Comparison of ENCODE assay signal across 8 cellular contexts in the genomic region with DNA sequence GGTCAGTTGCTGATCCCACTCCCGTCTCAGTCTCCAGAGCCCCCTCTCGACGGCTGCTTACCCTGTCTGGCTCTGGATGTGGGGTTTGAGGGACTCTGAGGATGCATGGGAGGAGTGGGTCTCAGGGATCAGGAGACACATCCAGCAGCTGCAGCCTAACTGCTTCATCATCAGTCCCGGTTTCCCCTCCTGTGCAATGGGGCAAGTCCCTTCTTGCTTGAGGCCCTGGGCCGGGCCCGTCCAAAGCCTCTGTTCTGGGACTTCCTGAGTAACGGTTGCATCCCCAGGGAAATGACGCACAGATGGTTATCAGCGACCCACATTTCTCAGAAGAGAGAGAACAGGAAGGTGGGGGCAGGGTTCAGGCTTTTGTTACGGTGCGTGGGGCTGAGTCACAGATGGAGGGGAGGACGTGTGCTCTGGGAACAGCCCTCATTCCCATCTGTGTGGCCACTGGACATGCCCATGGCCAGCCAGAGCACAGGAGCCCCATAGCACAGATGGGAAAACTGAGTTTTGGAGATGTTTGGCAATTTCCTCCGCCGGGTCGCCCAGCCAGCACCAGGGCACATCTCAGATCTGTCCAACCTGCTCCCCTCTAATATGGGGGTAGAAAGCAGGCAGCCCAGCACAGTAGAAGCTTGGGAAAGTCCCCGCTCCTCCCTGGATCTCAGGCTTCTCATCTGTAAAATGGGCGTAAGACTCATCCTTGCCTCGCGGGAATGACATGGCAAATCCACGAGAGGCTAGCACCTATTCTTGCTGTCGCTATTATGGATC. TPM values are rescaled to one million over a fixed set of nuclear protein-coding genes. Genes with fewer than 3 reads are reported as not detected.
DNase-seq lines count a peak whose midpoint lies in the region; ATAC-seq and TF ChIP-seq lines count a peak whose summit lies in the region.

No MANE protein-coding gene starts in this region.

- H3K9me3 Mint-ChIP-seq in activated CD4-positive, alpha-beta memory T cell treated with anti-CD3 and anti-CD28 coated beads for 36 hours = peaks cover 5% of the 10 kb centered on the region
- peaks cover 0 to 2% of the 10 kb centered on the region in 2 donors for H3K9me3 Mint-ChIP-seq in effector memory CD8-positive, alpha-beta T cell

- H3K23ac ChIP-seq in neuronal stem cell (ENCODE audit: low read depth, low read length, poor library complexity) = no peak overlapping the region

- H2AFZ ChIP-seq in neuronal stem cell (ENCODE audit: low read length) = no peak overlapping the region

- DNase-seq in AG20443 (ENCODE audit: low spot score) (peak; percentile 95), MV-4-11 (lab: John Stamatoyannopoulos, UW) (peak; percentile 95), neuronal stem cell (ENCODE audit: low spot score) (no peak), upper lobe of left lung (peak in 1 of 2 donors; percentile 90), NCI-H510A treated with DMSO at 0.1 percent for 48 hours (lab: John Stamatoyannopoulos, UW) (no peak)
- peak; percentile 95 for DNase-seq in activated CD4-positive, alpha-beta memory T cell treated with anti-CD3 and anti-CD28 coated beads for 36 hours
- peak; percentile 53 to 71 (median 70) for DNase-seq in effector memory CD8-positive, alpha-beta T cell

- peaks cover 0 to 2% of the 10 kb centered on the region in 2 donors for H3K4me1 ChIP-seq in neuronal stem cell (ENCODE audit: control insufficient read depth in 2 of 2, insufficient read depth in 1 of 2, low read depth in 1 of 2, low read length in 2 of 2)
- peaks cover 14 to 26% (median 19%) of the 10 kb centered on the region in 4 donors for H3K4me1 ChIP-seq in upper lobe of left lung

- H3K14ac ChIP-seq in neuronal stem cell (ENCODE audit: low read length) = no peak overlapping the region

- peak overlapping the region; percentile 2 for H3K9ac ChIP-seq in neuronal stem cell (ENCODE audit: low read depth, low read length, poor library complexity)

- H2BK5ac ChIP-seq in neuronal stem cell (ENCODE audit: low read length) = peak overlapping the region; percentile 35

- no CpG with 5 or more reads among the region's 21 CpGs for WGBS in neuronal stem cell (ENCODE audit: extremely low coverage in 2 of 2, insufficient read length in 2 of 2, insufficient replicate concordance in 1 of 2), 2 donors
- WGBS in upper lobe of left lung, 2 donors = 55 to 70% methylated on average over 15 to 21 of the region's 21 CpGs

- no peak overlapping the region for H4K91ac ChIP-seq in neuronal stem cell (ENCODE audit: low read depth, low read length, poor library complexity)

- CTCF ChIA-PET in activated CD4-positive, alpha-beta memory T cell treated with anti-CD3 and anti-CD28 coated beads for 36 hours (lab: Charles Lee) = interaction anchor here (0.9 to 1.3 kb wide), 2 partner anchors 9 to 47 kb away, joined by 3 to 4 read pairs; no protein-coding TSS in a partner anchor

- H3K27me3 Mint-ChIP-seq in activated CD4-positive, alpha-beta memory T cell treated with anti-CD3 and anti-CD28 coated beads for 36 hours = no peaks in the 10 kb centered on the region
- H3K27me3 Mint-ChIP-seq in effector memory CD8-positive, alpha-beta T cell = no peaks in the 10 kb centered on the region

- POLR2A ChIA-PET in activated CD4-positive, alpha-beta memory T cell treated with anti-CD3 and anti-CD28 coated beads for 36 hours (lab: Charles Lee) = no interaction called here

- H3K79me1 ChIP-seq in neuronal stem cell (ENCODE audit: low read depth, low read length) = no peaks in the 10 kb centered on the region

- TF ChIP-seq POLR2A in upper lobe of left lung (IDR thresholded peaks at IDR 0.05) = peak in 2 of 4 donors; percentile 53 to 57

- H2BK15ac ChIP-seq in neuronal stem cell (ENCODE audit: low read length) = no peak overlapping the region

- TF ChIP-seq CTCF in upper lobe of left lung (IDR thresholded peaks at IDR 0.05) = peak in 1 of 6 experiments; percentile 5

- no peak overlapping the region for H4K8ac ChIP-seq in neuronal stem cell (ENCODE audit: low read depth, low read length)

- no peak overlapping the region for H3K4me3 Mint-ChIP-seq in activated CD4-positive, alpha-beta memory T cell treated with anti-CD3 and anti-CD28 coated beads for 36 hours
- H3K4me3 Mint-ChIP-seq in effector memory CD8-positive, alpha-beta T cell = no peak overlapping the region

- H3K4me3 ChIP-seq in neuronal stem cell (ENCODE audit: low read length in 2 of 2) (no peak overlapping the region), upper lobe of left lung (peak overlapping the region in 3 of 4 donors; percentile 27 to 41 (median 29))

- no peak overlapping the region for H2BK12ac ChIP-seq in neuronal stem cell (ENCODE audit: low read length)

- no peaks in the 10 kb centered on the region for H3K36me3 ChIP-seq in neuronal stem cell (replicated peaks in 1 of 2; ENCODE audit: control insufficient read depth in 2 of 2, insufficient read depth in 2 of 2, low read length in 2 of 2)
- H3K36me3 ChIP-seq in upper lobe of left lung = peaks cover 3 to 18% (median 9%) of the 10 kb centered on the region in 4 donors

- no peak overlapping the region for H3K4me2 ChIP-seq in neuronal stem cell (ENCODE audit: insufficient read depth, low read length, poor library complexity, severe bottlenecking)

- H2AK5ac ChIP-seq in neuronal stem cell (ENCODE audit: low read depth, low read length) = no peak overlapping the region

- peak; percentile 96 to 100 (median 100) for TF ChIP-seq EP300 in upper lobe of left lung (IDR thresholded peaks at IDR 0.05)

- H3K27me3 ChIP-seq in neuronal stem cell (ENCODE audit: control insufficient read depth in 3 of 3, insufficient read depth in 3 of 3, low read depth in 1 of 3, low read length in 3 of 3) (peaks cover 0 to 2% (median 0%) of the 10 kb centered on the region in 3 experiments), upper lobe of left lung (no peaks in the 10 kb centered on the region)

- peaks cover 4% of the 10 kb centered on the region for H3K4me1 Mint-ChIP-seq in activated CD4-positive, alpha-beta memory T cell treated with anti-CD3 and anti-CD28 coated beads for 36 hours (ENCODE audit: low read depth)
- peaks cover 3 to 9% of the 10 kb centered on the region in 2 donors for H3K4me1 Mint-ChIP-seq in effector memory CD8-positive, alpha-beta T cell (ENCODE audit: low read depth in 2 of 2)

- H3K4ac ChIP-seq in neuronal stem cell (ENCODE audit: low read length) = no peak overlapping the region

- H3K36me3 Mint-ChIP-seq in activated CD4-positive, alpha-beta memory T cell treated with anti-CD3 and anti-CD28 coated beads for 36 hours = peaks cover 32% of the 10 kb centered on the region
- peaks cover 7% of the 10 kb centered on the region for H3K36me3 Mint-ChIP-seq in effector memory CD8-positive, alpha-beta T cell (ENCODE audit: insufficient read depth)

- H3K27ac Mint-ChIP-seq in activated CD4-positive, alpha-beta memory T cell treated with anti-CD3 and anti-CD28 coated beads for 36 hours = no peak overlapping the region
- no peak overlapping the region for H3K27ac Mint-ChIP-seq in effector memory CD8-positive, alpha-beta T cell

- peak; percentile 61 for ATAC-seq in GM19467 (IDR thresholded peaks at IDR 0.05; ENCODE audit: unreplicated experiment)
- peak; percentile 95 for ATAC-seq in effector memory CD8-positive, alpha-beta T cell (replicated peaks)
- ATAC-seq in upper lobe of left lung (ENCODE audit: low FRiP score in 2 of 2) = peak; percentile 81 to 82

- H3K27ac ChIP-seq in neuronal stem cell (replicated peaks; ENCODE audit: low read length) = no peak overlapping the region
- H3K27ac ChIP-seq in upper lobe of left lung = peak overlapping the region; percentile 83 to 87 (median 86)

- H3K9me3 ChIP-seq in neuronal stem cell (replicated peaks in 1 of 2; ENCODE audit: control insufficient read depth in 2 of 2, insufficient read depth in 1 of 2, low read depth in 1 of 2, low read length in 2 of 2) = peaks cover 0 to 3% of the 10 kb centered on the region in 2 donors
- H3K9me3 ChIP-seq in upper lobe of left lung = no peaks in the 10 kb centered on the region

- intact Hi-C loops in activated CD4-positive, alpha-beta memory T cell treated with anti-CD3 and anti-CD28 coated beads for 36 hours (cut with micrococcal nuclease) = loop anchor here (1.0 to 2.0 kb wide), 3 partner anchors 14 to 30 kb away; a partner anchor contains a TSS

- no peak overlapping the region for H2BK120ac ChIP-seq in neuronal stem cell (ENCODE audit: low read depth, low read length)

- H3K18ac ChIP-seq in neuronal stem cell (ENCODE audit: low read length) = no peak overlapping the region

RNA-seq across cellular contexts. Expression of a gene that starts 19.3 kb away (rescaled TPM):
- total RNA-seq in activated CD4-positive, alpha-beta memory T cell treated with anti-CD3 and anti-CD28 coated beads for 36 hours = 10 to 100 TPM; 78.4 to 79.5 TPM
- polyA plus RNA-seq in neuronal stem cell (2013, experiment 1 of 2) = 0.01 TPM
- polyA plus RNA-seq in neuronal stem cell (2013, experiment 2 of 2) = not detected
- 10 to 100 TPM; 19.0 to 31.4 (median 28.4) TPM for total RNA-seq in upper lobe of left lung

RNA-seq across cellular contexts. Expression of a gene that starts 23.4 kb away (rescaled TPM):
- total RNA-seq in activated CD4-positive, alpha-beta memory T cell treated with anti-CD3 and anti-CD28 coated beads for 36 hours = 10 to 100 TPM; 32.7 to 34.0 TPM
- polyA plus RNA-seq in neuronal stem cell (2013, experiment 1 of 2) = not detected
- not detected for polyA plus RNA-seq in neuronal stem cell (2013, experiment 2 of 2)
- 10 to 100 TPM; 19.1 to 41.6 (median 33.7) TPM for total RNA-seq in upper lobe of left lung

RNA-seq across cellular contexts. Expression of a gene that starts 30.6 kb away (rescaled TPM):
- total RNA-seq in activated CD4-positive, alpha-beta memory T cell treated with anti-CD3 and anti-CD28 coated beads for 36 hours = 10 to 100 TPM; 47.0 to 50.9 TPM
- polyA plus RNA-seq in neuronal stem cell (2013, experiment 1 of 2) = 20.8 TPM
- polyA plus RNA-seq in neuronal stem cell (2013, experiment 2 of 2) = 20.9 TPM
- total RNA-seq in upper lobe of left lung = 10 to 100 TPM; 35.6 to 87.0 (median 72.5) TPM

Comparison
In these comparisons a context has a peak if more than half of its experiments do, and no peak if none do; other contexts are left out.
1. DNase-seq: peak in AG20443 (single experiment), MV-4-11 (single experiment), activated CD4-positive, alpha-beta memory T cell treated with anti-CD3 and anti-CD28 coated beads for 36 hours (single experiment) and effector memory CD8-positive, alpha-beta T cell (3 of 3); none in neuronal stem cell (single experiment) and NCI-H510A treated with DMSO at 0.1 percent for 48 hours (single experiment).
2. H3K4me3 ChIP-seq: peak in upper lobe of left lung (3 of 4); none in neuronal stem cell (0 of 2).
3. Peak in every context shown above with its lines, with median percentiles within 50 percentile points of each other: ATAC-seq.